In genomic region chr3:60188803-60189202, GRCh38 we compare ENCODE assay signal across 23 cellular contexts.
DNase-seq lines count a peak whose midpoint lies in the region; ATAC-seq and TF ChIP-seq lines count a peak whose summit lies in the region.
"Had no signal": no experiment of that assay in that cellular context is flagged by ENCODE, and none has a peak within 500 bp of the region (broad histone marks: within the 10 kb centered on the region; RNA-seq: fewer than 3 reads in every experiment).

No MANE protein-coding gene starts in this region.

- no peaks in the 10 kb centered on the region for H3K27me3 Mint-ChIP-seq in mesothelial cell of epicardium (ENCODE audit: low read depth)
- H3K27me3 Mint-ChIP-seq: activated naive CD8-positive, alpha-beta T cell had no signal

- no peak overlapping the region for H3K4me3 Mint-ChIP-seq in mesothelial cell of epicardium
- H3K4me3 Mint-ChIP-seq: activated B cell treated with CpG ODN at 0.5 μM for 24 hours; activated naive CD8-positive, alpha-beta T cell; neural crest cell had no signal

- TF ChIP-seq CTCF in GM06990 (IDR thresholded peaks at IDR 0.05; ENCODE audit: insufficient read depth, low read length, poor library complexity, severe bottlenecking) = no peak
- no peak for TF ChIP-seq CTCF in mesothelial cell of epicardium (IDR thresholded peaks at IDR 0.05; ENCODE audit: unreplicated experiment)

- no peaks in the 10 kb centered on the region for H3K36me3 ChIP-seq in GM06990 (ENCODE audit: control insufficient read depth, insufficient read depth, low read length)
- H3K36me3 ChIP-seq: upper lobe of left lung had no signal

- H3K4me3 ChIP-seq in GM06990 (replicated peaks; ENCODE audit: low read depth, low read length) = no peak overlapping the region
- H3K4me3 ChIP-seq: lung, upper lobe of left lung had no signal

- H3K36me3 Mint-ChIP-seq in mesothelial cell of epicardium = peaks cover 3% of the 10 kb centered on the region
- H3K36me3 Mint-ChIP-seq: CD4-positive, alpha-beta memory T cell had no signal

- H3K27me3 ChIP-seq in GM06990 (replicated peaks; ENCODE audit: control insufficient read depth, insufficient read depth, low read length) = no peaks in the 10 kb centered on the region
- H3K27me3 ChIP-seq: upper lobe of left lung had no signal

- peaks cover 19% of the 10 kb centered on the region for H3K9me3 Mint-ChIP-seq in mesothelial cell of epicardium
- H3K9me3 Mint-ChIP-seq: activated B cell treated with CpG ODN at 0.5 μM for 24 hours, neural crest cell had no signal

- DNase-seq in NCI-H1417 (lab: John Stamatoyannopoulos, UW) (peak in 2 of 3 experiments; percentile 17 to 60), NCI-H1417 treated with DMSO at 0.1 percent for 48 hours (lab: John Stamatoyannopoulos, UW) (no peak), GM06990 (ENCODE audit: extremely low read depth, insufficient read length) (peak; percentile 21), RPMI7951 (ENCODE audit: low read depth) (peak; percentile 43), mesothelial cell of epicardium (ENCODE audit: low spot score in 2 of 2, unreplicated experiment in 2 of 2) (no peak), DMS79 (lab: John Stamatoyannopoulos, UW) (no peak), Right ventricle myocardium inferior (ENCODE audit: missing footprints) (no peak)
- DNase-seq: activated B cell treated with CpG ODN at 0.5 μM for 24 hours; CD4-positive, alpha-beta memory T cell; cerebellar nuclear complex; DMS 273 treated with DMSO at 0.1 percent for 48 hours; glutamatergic neuron; IMR-90; kidney glomerular epithelial cell; NCI-H2107; NCI-H524 treated with DMSO at 0.1 percent for 48 hours; SHP77; upper lobe of left lung had no signal

- H3K4me1 Mint-ChIP-seq in mesothelial cell of epicardium = peaks cover 28% of the 10 kb centered on the region
- H3K4me1 Mint-ChIP-seq: activated B cell treated with CpG ODN at 0.5 μM for 24 hours had no signal

- no peak for ATAC-seq in HG02973 (IDR thresholded peaks at IDR 0.05; ENCODE audit: unreplicated experiment)
- ATAC-seq in Right ventricle myocardium inferior = no peak
- ATAC-seq: sciatic nerve had no signal

- intact Hi-C loops in Right ventricle myocardium inferior (cut with DNase I) = no loop called here

- peak overlapping the region; percentile 72 for H3K27ac Mint-ChIP-seq in mesothelial cell of epicardium
- H3K27ac Mint-ChIP-seq: activated B cell treated with CpG ODN at 0.5 μM for 24 hours; CD4-positive, alpha-beta memory T cell had no signal

Comparison
In these comparisons a context has a peak if more than half of its experiments do, and no peak if none do; other contexts are left out.
1. DNase-seq: peak in NCI-H1417 (2 of 3), GM06990 (single experiment) and RPMI7951 (single experiment); none in NCI-H1417 treated with DMSO at 0.1 percent for 48 hours (single experiment), mesothelial cell of epicardium (0 of 2), DMS79 (single experiment) and Right ventricle myocardium inferior (single experiment).